In the genomic region with DNA sequence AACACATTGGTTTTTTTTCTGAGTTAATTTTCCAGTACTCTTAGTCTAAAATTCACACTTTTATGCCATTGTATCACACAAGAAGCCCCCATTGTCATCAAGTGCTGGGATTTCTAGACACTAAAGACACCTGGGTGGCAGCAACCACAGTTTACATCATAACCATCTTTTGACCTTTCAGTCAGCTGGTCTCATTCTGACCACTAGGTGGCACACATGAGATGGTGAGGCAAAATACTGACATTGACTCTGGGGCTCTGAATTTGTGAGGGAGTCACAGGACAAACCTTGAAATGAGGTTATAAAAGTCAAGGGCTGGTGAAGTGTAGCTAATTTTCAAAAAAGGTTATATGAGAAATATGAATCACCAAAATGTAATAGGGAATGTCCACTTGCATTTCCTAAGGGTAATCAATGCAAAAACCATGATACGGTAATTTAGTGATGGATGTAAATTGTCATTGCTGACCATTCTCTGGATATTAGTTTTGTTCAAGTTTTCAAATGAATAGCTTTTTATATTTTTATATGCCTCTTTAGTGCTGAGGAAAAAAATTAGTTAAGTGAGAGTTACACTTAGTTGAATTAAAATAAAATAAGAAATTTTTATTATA, we compare ENCODE assay signal across 9 cellular contexts.
DNase-seq lines count a peak whose midpoint lies in the region; ATAC-seq and TF ChIP-seq lines count a peak whose summit lies in the region.
"Had no signal": no experiment of that assay in that cellular context is flagged by ENCODE, and none has a peak within 500 bp of the region (broad histone marks: within the 10 kb centered on the region; RNA-seq: fewer than 3 reads in every experiment).

No MANE protein-coding gene starts in this region.

- TF ChIP-seq EP300 in suprapubic skin (IDR thresholded peaks at IDR 0.05) = no peak

- peaks cover 0 to 2% (median 2%) of the 10 kb centered on the region in 3 donors for H3K27me3 Mint-ChIP-seq in CD14-positive monocyte (ENCODE audit: low read depth in 3 of 3)

- H3K36me3 Mint-ChIP-seq in CD14-positive monocyte = no peaks in the 10 kb centered on the region

- H3K4me3 ChIP-seq in neutrophil (ENCODE audit: low read depth in 1 of 2, low read length in 1 of 2) (no peak overlapping the region), suprapubic skin (no peak overlapping the region)

- H3K27me3 ChIP-seq in neutrophil (no peaks in the 10 kb centered on the region), suprapubic skin (no peaks in the 10 kb centered on the region)

- no peaks in the 10 kb centered on the region for H3K4me1 Mint-ChIP-seq in CD14-positive monocyte

- peak; percentile 98 for ATAC-seq in GM18868 (IDR thresholded peaks at IDR 0.05; ENCODE audit: unreplicated experiment)
- peak; percentile 99 for ATAC-seq in HG03159 (IDR thresholded peaks at IDR 0.05; ENCODE audit: unreplicated experiment)

- WGBS in suprapubic skin = 91% methylated on average over 1 of the region's 1 CpG

- H3K4me3 Mint-ChIP-seq in CD14-positive monocyte = no peak overlapping the region
- H3K4me3 Mint-ChIP-seq: T-helper 1 cell treated with Interleukin-12 subunit alpha and Interleukin-12 subunit beta and Interleukin-4 antibody, amounts not matched to agents 30 μg/mL and 1 μg/mL, for 36 hours had no signal

- H3K27ac ChIP-seq in neutrophil (no peak overlapping the region), suprapubic skin (no peak overlapping the region)

- H3K4me1 ChIP-seq in neutrophil (ENCODE audit: control insufficient read depth in 1 of 2, insufficient read depth in 1 of 2, low read depth in 1 of 2, low read length in 1 of 2) = no peaks in the 10 kb centered on the region
- no peaks in the 10 kb centered on the region for H3K4me1 ChIP-seq in suprapubic skin

- no peak overlapping the region for H3K27ac Mint-ChIP-seq in CD14-positive monocyte
- H3K27ac Mint-ChIP-seq: T-helper 1 cell treated with Interleukin-12 subunit alpha and Interleukin-12 subunit beta and Interleukin-4 antibody, amounts not matched to agents 30 μg/mL and 1 μg/mL, for 36 hours had no signal

- TF ChIP-seq POLR2A in erythroblast (IDR thresholded peaks at IDR 0.05; ENCODE audit: low read length) (no peak), suprapubic skin (IDR thresholded peaks at IDR 0.05) (no peak)

- intact Hi-C loops in CD14-positive monocyte (cut with micrococcal nuclease) = loop anchor here in 1 of 2 donors (10.0 kb wide), 1 partner anchor 1325 kb away; no protein-coding TSS in a partner anchor

- DNase-seq in CD14-positive monocyte (ENCODE audit: low spot score) (no peak), NCI-H460 (ENCODE audit: extremely low read depth, low read depth) (peak; percentile 58), erythroblast (lab: John Stamatoyannopoulos, UW) (peak; percentile 44 to 72), suprapubic skin (ENCODE audit: low spot score in 2 of 2) (no peak)
- DNase-seq in activated CD8-positive, alpha-beta memory T cell treated with anti-CD3 and anti-CD28 coated beads for 24 hours = peak; percentile 81

- H3K36me3 ChIP-seq in neutrophil = no peaks in the 10 kb centered on the region
- H3K36me3 ChIP-seq in suprapubic skin = no peaks in the 10 kb centered on the region

- no peaks in the 10 kb centered on the region for H3K9me3 Mint-ChIP-seq in CD14-positive monocyte
- H3K9me3 Mint-ChIP-seq: T-helper 1 cell treated with Interleukin-12 subunit alpha and Interleukin-12 subunit beta and Interleukin-4 antibody, amounts not matched to agents 30 μg/mL and 1 μg/mL, for 36 hours had no signal

- TF ChIP-seq CTCF in CD14-positive monocyte (IDR thresholded peaks at IDR 0.05) (peak; percentile 82), neutrophil (IDR thresholded peaks at IDR 0.05) (peak; percentile 55), suprapubic skin (IDR thresholded peaks at IDR 0.05) (peak; percentile 22 to 68)

- H3K9me3 ChIP-seq in neutrophil (no peaks in the 10 kb centered on the region), suprapubic skin (no peaks in the 10 kb centered on the region)

Comparison
In these comparisons a context has a peak if more than half of its experiments do, and no peak if none do; other contexts are left out.
1. DNase-seq: peak in NCI-H460 (single experiment), activated CD8-positive, alpha-beta memory T cell treated with anti-CD3 and anti-CD28 coated beads for 24 hours (single experiment) and erythroblast (2 of 2); none in CD14-positive monocyte (single experiment) and suprapubic skin (0 of 2).
2. Peak in every context shown above with its lines, with median percentiles within 50 percentile points of each other: CTCF ChIP-seq.